1 cellular context compared by ENCODE assay signal in the genomic region with DNA sequence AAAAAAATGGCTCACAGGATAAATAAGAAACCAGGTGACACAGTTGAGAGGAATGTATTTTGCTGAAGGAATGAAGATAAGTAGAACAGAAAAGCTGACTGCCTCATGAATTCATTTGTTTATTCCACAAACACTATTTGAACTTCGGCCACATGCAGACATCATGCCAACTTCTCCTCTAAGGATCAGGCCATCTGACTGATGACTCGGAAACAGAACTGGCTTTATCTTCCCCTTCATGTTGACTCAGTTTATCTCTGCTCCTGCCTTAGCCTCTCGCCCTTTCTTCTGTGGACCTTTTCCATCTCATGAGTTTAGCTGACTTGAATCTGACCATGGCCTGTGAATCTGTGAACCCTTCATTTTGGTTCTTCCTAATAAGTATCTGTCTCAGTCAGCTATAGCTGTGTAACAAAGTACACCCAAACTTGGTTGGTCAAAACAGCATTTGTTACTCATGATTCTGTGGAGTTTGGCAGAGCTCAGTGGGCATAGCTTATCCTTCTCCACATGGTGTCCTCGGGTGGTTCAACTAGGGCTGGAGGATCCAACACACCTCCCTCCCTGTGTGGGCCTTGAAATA.
TF ChIP-seq lines count a peak whose summit lies in the region.

No MANE protein-coding gene starts in this region.

TF ChIP-seq in HepG2, 621 proteins besides CTCF, POLR2A, EP300 and RAD21 (continued from another document and continues in another):
- TF ChIP-seq TFDP2 (CRISPR knock-in tag; IDR thresholded peaks at IDR 0.05) (no peak), MAFK (conservative IDR thresholded peaks at IDR 0.05 in 1 of 2, IDR thresholded peaks at IDR 0.05 in 1 of 2; ENCODE audit: low read length in 2 of 2) (peak in 1 of 2 experiments; percentile 39; a peak in 1 of 4 replicates), BRCA1 (CRISPR knock-in tag; IDR thresholded peaks at IDR 0.05) (no peak), ELF3 (CRISPR knock-in tag; IDR thresholded peaks at IDR 0.05) (peak; percentile 67), NONO (IDR thresholded peaks at IDR 0.05) (no peak), NONO (CRISPR knock-in tag; conservative IDR thresholded peaks at IDR 0.05) (no peak), NFKBIZ (CRISPR knock-in tag; IDR thresholded peaks at IDR 0.05) (no peak), BHLHE40 (IDR thresholded peaks at IDR 0.05; ENCODE audit: low read length) (no peak), KDM1A (CRISPR knock-in tag; IDR thresholded peaks at IDR 0.05) (peak; percentile 93; the same call in 1 of the 2 replicates), FOXA1 (IDR thresholded peaks at IDR 0.05) (peak; percentile 60), FOXA1 (CRISPR knock-in tag; IDR thresholded peaks at IDR 0.05) (no peak), HNRNPL (IDR thresholded peaks at IDR 0.05; ENCODE audit: low read depth, low read length) (no peak), RBAK (CRISPR knock-in tag; IDR thresholded peaks at IDR 0.05) (peak; percentile 100), SMAD3 (CRISPR knock-in tag; IDR thresholded peaks at IDR 0.05) (0 out of 2 replicates have a peak, but pooled peaks have one; percentile 12), ZNF7 (CRISPR knock-in tag; IDR thresholded peaks at IDR 0.05) (0 out of 2 replicates have a peak, but pooled peaks have one; percentile 4), MTA3 (CRISPR knock-in tag; IDR thresholded peaks at IDR 0.05) (no peak), ZNF296 (CRISPR knock-in tag; conservative IDR thresholded peaks at IDR 0.05) (no peak), ZNF121 (CRISPR knock-in tag; IDR thresholded peaks at IDR 0.05) (no peak), SPEN (CRISPR knock-in tag; IDR thresholded peaks at IDR 0.05; ENCODE audit: low read depth) (no peak), MXD4 (CRISPR knock-in tag; IDR thresholded peaks at IDR 0.05) (no peak; the same call in 1 of the 2 replicates), DNMT1 (CRISPR knock-in tag; IDR thresholded peaks at IDR 0.05) (no peak), GTF3A (CRISPR knock-in tag; conservative IDR thresholded peaks at IDR 0.05) (no peak), ZNF766 (CRISPR knock-in tag; IDR thresholded peaks at IDR 0.05; ENCODE audit: borderline replicate concordance) (peak; percentile 71; the same call in 1 of the 2 replicates), TEAD3 (CRISPR knock-in tag; optimal IDR thresholded peaks at IDR 0.05; ENCODE audit: borderline replicate concordance) (peak; percentile 72), CEBPB (IDR thresholded peaks at IDR 0.05; ENCODE audit: borderline replicate concordance, low read depth, low read length) (no peak), ZNF839 (CRISPR knock-in tag; IDR thresholded peaks at IDR 0.05; ENCODE audit: borderline replicate concordance) (no peak), YEATS2 (CRISPR knock-in tag; IDR thresholded peaks at IDR 0.05; ENCODE audit: borderline replicate concordance) (no peak; the same call in 1 of the 2 replicates), STAG1 (CRISPR knock-in tag; IDR thresholded peaks at IDR 0.05) (no peak), ZNF589 (CRISPR knock-in tag; conservative IDR thresholded peaks at IDR 0.05) (no peak), ZBTB1 (CRISPR knock-in tag; IDR thresholded peaks at IDR 0.05; ENCODE audit: borderline replicate concordance) (no peak), ZBTB44 (CRISPR knock-in tag; IDR thresholded peaks at IDR 0.05) (no peak), PHB2 (IDR thresholded peaks at IDR 0.05; ENCODE audit: partially characterized antibody) (no peak)
- TF ChIP-seq, protein P1, sequence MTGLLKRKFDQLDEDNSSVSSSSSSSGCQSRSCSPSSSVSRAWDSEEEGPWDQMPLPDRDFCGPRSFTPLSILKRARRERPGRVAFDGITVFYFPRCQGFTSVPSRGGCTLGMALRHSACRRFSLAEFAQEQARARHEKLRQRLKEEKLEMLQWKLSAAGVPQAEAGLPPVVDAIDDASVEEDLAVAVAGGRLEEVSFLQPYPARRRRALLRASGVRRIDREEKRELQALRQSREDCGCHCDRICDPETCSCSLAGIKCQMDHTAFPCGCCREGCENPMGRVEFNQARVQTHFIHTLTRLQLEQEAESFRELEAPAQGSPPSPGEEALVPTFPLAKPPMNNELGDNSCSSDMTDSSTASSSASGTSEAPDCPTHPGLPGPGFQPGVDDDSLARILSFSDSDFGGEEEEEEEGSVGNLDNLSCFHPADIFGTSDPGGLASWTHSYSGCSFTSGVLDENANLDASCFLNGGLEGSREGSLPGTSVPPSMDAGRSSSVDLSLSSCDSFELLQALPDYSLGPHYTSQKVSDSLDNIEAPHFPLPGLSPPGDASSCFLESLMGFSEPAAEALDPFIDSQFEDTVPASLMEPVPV (CRISPR knock-in tag; IDR thresholded peaks at IDR 0.05), result no peak
- TF ChIP-seq, protein P2, sequence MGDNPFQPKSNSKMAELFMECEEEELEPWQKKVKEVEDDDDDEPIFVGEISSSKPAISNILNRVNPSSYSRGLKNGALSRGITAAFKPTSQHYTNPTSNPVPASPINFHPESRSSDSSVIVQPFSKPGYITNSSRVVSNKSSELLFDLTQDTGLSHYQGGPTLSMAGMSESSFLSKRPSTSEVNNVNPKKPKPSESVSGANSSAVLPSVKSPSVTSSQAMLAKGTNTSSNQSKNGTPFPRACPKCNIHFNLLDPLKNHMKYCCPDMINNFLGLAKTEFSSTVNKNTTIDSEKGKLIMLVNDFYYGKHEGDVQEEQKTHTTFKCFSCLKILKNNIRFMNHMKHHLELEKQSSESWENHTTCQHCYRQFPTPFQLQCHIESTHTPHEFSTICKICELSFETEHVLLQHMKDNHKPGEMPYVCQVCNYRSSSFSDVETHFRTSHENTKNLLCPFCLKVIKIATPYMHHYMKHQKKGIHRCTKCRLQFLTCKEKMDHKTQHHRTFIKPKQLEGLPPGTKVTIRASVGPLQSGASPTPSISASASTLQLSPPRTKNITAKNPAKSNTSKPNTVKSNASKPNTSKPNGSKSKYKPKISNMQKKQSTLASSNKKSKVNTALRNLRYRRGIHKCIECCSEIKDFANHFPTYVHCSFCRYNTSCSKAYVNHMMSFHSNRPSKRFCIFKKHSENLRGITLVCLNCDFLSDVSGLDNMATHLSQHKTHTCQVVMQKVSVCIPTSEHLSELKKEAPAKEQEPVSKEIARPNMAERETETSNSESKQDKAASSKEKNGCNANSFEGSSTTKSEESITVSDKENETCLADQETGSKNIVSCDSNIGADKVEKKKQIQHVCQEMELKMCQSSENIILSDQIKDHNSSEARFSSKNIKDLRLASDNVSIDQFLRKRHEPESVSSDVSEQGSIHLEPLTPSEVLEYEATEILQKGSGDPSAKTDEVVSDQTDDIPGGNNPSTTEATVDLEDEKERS (CRISPR knock-in tag; IDR thresholded peaks at IDR 0.05), result peak; percentile 99
- TF ChIP-seq, protein P3, sequence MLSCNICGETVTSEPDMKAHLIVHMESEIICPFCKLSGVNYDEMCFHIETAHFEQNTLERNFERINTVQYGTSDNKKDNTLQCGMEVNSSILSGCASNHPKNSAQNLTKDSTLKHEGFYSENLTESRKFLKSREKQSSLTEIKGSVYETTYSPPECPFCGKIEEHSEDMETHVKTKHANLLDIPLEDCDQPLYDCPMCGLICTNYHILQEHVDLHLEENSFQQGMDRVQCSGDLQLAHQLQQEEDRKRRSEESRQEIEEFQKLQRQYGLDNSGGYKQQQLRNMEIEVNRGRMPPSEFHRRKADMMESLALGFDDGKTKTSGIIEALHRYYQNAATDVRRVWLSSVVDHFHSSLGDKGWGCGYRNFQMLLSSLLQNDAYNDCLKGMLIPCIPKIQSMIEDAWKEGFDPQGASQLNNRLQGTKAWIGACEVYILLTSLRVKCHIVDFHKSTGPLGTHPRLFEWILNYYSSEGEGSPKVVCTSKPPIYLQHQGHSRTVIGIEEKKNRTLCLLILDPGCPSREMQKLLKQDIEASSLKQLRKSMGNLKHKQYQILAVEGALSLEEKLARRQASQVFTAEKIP (CRISPR knock-in tag; IDR thresholded peaks at IDR 0.05; ENCODE audit: borderline replicate concordance), result no peak
- TF ChIP-seq, protein P4, sequence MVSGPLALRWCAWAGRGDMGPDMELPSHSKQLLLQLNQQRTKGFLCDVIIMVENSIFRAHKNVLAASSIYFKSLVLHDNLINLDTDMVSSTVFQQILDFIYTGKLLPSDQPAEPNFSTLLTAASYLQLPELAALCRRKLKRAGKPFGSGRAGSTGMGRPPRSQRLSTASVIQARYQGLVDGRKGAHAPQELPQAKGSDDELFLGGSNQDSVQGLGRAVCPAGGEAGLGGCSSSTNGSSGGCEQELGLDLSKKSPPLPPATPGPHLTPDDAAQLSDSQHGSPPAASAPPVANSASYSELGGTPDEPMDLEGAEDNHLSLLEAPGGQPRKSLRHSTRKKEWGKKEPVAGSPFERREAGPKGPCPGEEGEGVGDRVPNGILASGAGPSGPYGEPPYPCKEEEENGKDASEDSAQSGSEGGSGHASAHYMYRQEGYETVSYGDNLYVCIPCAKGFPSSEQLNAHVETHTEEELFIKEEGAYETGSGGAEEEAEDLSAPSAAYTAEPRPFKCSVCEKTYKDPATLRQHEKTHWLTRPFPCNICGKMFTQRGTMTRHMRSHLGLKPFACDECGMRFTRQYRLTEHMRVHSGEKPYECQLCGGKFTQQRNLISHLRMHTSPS (CRISPR knock-in tag; IDR thresholded peaks at IDR 0.05; ENCODE audit: low read depth), result peak; percentile 21; the same call in 1 of the 2 replicates
- TF ChIP-seq, protein P5, sequence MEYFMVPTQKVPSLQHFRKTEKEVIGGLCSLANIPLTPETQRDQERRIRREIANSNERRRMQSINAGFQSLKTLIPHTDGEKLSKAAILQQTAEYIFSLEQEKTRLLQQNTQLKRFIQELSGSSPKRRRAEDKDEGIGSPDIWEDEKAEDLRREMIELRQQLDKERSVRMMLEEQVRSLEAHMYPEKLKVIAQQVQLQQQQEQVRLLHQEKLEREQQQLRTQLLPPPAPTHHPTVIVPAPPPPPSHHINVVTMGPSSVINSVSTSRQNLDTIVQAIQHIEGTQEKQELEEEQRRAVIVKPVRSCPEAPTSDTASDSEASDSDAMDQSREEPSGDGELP (IDR thresholded peaks at IDR 0.05; ENCODE audit: borderline replicate concordance, low read depth), result peak; percentile 41; the same call in 1 of the 2 replicates
- TF ChIP-seq, protein P6, sequence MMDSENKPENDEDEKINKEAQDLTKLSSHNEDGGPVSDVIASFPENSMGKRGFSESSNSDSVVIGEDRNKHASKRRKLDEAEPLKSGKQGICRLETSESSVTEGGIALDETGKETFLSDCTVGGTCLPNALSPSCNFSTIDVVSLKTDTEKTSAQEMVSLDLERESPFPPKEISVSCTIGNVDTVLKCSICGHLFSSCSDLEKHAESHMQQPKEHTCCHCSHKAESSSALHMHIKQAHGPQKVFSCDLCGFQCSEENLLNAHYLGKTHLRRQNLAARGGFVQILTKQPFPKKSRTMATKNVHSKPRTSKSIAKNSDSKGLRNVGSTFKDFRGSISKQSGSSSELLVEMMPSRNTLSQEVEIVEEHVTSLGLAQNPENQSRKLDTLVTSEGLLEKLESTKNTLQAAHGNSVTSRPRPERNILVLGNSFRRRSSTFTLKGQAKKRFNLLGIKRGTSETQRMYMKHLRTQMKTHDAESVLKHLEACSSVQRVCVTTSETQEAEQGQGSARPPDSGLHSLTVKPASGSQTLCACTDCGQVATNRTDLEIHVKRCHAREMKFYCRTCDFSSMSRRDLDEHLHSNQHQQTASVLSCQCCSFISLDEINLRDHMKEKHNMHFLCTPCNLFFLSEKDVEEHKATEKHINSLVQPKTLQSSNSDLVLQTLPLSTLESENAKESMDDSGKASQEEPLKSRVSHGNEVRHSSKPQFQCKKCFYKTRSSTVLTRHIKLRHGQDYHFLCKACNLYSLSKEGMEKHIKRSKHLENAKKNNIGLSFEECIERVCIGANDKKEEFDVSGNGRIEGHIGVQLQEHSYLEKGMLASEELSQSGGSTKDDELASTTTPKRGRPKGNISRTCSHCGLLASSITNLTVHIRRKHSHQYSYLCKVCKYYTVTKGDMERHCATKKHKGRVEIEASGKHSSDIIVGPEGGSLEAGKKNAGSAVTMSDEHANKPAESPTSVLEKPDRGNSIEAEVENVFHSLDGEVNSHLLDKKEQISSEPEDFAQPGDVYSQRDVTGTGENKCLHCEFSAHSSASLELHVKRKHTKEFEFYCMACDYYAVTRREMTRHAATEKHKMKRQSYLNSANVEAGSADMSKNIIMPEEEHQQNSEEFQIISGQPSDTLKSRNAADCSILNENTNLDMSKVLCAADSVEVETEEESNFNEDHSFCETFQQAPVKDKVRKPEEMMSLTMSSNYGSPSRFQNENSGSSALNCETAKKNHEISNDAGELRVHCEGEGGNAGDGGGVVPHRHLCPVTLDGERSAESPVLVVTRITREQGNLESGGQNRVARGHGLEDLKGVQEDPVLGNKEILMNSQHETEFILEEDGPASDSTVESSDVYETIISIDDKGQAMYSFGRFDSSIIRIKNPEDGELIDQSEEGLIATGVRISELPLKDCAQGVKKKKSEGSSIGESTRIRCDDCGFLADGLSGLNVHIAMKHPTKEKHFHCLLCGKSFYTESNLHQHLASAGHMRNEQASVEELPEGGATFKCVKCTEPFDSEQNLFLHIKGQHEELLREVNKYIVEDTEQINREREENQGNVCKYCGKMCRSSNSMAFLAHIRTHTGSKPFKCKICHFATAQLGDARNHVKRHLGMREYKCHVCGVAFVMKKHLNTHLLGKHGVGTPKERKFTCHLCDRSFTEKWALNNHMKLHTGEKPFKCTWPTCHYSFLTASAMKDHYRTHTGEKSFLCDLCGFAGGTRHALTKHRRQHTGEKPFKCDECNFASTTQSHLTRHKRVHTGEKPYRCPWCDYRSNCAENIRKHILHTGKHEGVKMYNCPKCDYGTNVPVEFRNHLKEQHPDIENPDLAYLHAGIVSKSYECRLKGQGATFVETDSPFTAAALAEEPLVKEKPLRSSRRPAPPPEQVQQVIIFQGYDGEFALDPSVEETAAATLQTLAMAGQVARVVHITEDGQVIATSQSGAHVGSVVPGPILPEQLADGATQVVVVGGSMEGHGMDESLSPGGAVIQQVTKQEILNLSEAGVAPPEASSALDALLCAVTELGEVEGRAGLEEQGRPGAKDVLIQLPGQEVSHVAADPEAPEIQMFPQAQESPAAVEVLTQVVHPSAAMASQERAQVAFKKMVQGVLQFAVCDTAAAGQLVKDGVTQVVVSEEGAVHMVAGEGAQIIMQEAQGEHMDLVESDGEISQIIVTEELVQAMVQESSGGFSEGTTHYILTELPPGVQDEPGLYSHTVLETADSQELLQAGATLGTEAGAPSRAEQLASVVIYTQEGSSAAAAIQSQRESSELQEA (CRISPR knock-in tag; IDR thresholded peaks at IDR 0.05; ENCODE audit: not compliant biosample characterization), result no peak
